ENCODE assay signal across 13 cellular contexts in the genomic region with DNA sequence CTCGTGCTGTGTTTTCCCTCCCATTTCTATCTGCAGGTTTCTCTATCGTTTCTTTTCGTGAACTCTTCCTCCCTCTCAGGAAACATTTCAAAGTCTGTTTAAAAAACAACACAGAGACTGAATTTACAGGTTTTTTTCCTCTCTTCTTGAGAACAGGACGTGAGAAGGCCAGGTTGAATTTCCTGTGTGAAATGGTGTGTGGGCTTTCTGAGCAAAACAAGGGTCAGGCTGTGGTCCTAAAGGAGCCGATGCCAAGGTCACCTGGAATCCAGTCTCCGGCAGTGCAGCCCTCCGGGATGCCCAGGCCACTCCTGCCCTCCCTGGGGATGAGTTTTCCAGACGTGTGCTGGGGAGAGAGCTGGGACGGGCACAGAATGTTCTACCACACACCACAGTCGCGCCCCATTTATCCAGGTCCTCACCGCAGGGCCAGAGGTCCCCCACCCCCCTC.
DNase-seq lines count a peak whose midpoint lies in the region; ATAC-seq and FAIRE-seq lines count a peak whose summit lies in the region.
"Had no signal": no experiment of that assay in that cellular context is flagged by ENCODE, and none has a peak within 500 bp of the region (broad histone marks: within the 10 kb centered on the region; RNA-seq: fewer than 3 reads in every experiment).

No MANE protein-coding gene starts in this region.

- peak overlapping the region; percentile 53 to 82 for H3K27ac ChIP-seq in small intestine (ENCODE audit: low read depth in 1 of 2, low read length in 1 of 2)

- H3K27me3 Mint-ChIP-seq in activated CD4-positive, alpha-beta T cell treated with anti-CD3 and anti-CD28 coated beads, Interleukin-2, amount 10 ng/mL, durations not matched to agents 7 days and 5 days, result no peaks in the 10 kb centered on the region
- H3K27me3 Mint-ChIP-seq in T-cell, result no peaks in the 10 kb centered on the region
- no peaks in the 10 kb centered on the region for H3K27me3 Mint-ChIP-seq in central memory CD8-positive, alpha-beta T cell

- H3K36me3 Mint-ChIP-seq in activated CD4-positive, alpha-beta T cell treated with anti-CD3 and anti-CD28 coated beads, Interleukin-2, amount 10 ng/mL, durations not matched to agents 7 days and 5 days (ENCODE audit: low read depth), result peaks cover 13% of the 10 kb centered on the region
- peaks cover 10% of the 10 kb centered on the region for H3K36me3 Mint-ChIP-seq in T-cell
- peaks cover 8% of the 10 kb centered on the region for H3K36me3 Mint-ChIP-seq in central memory CD8-positive, alpha-beta T cell (ENCODE audit: insufficient read depth)
- H3K36me3 Mint-ChIP-seq: type B pancreatic cell had no signal

- CTCF ChIA-PET in activated CD4-positive, alpha-beta T cell treated with anti-CD3 and anti-CD28 coated beads, Interleukin-2, amount 10 ng/mL, durations not matched to agents 7 days and 5 days (lab: Charles Lee), result interaction anchor here (1.3 to 8.8 kb wide), 3 partner anchors 12 to 44 kb away, joined by 4 to 57 read pairs (median 20); no protein-coding TSS in a partner anchor
- CTCF ChIA-PET in T-cell (lab: Charles Lee), result interaction anchor here in 1 of 2 donors (0.8 to 0.9 kb wide), 2 partner anchors 28 to 29 kb away, joined by 3 to 8 read pairs; no protein-coding TSS in a partner anchor

- DNase-seq in activated CD4-positive, alpha-beta T cell treated with anti-CD3 and anti-CD28 coated beads, Interleukin-2, amount 10 ng/mL, durations not matched to agents 7 days and 5 days, result peak; percentile 46
- no peak for DNase-seq in activated CD4-positive, alpha-beta T cell treated with anti-CD3 and anti-CD28 coated beads for 48 hours
- DNase-seq in T-cell, result peak in 1 of 34 experiments; percentile 27
- DNase-seq in central memory CD8-positive, alpha-beta T cell (ENCODE audit: low spot score in 2 of 2), result no peak
- DNase-seq in small intestine, result peak; percentile 41
- no peak for DNase-seq in AML-193 (lab: John Stamatoyannopoulos, UW)
- DNase-seq: EL, mammary epithelial cell, NCI-H1694 had no signal

- peaks cover 0 to 4% of the 10 kb centered on the region in 2 donors for H3K4me1 ChIP-seq in small intestine (ENCODE audit: control insufficient read depth in 2 of 2, insufficient read depth in 1 of 2, low read depth in 1 of 2, low read length in 1 of 2)

- ATAC-seq in T-cell (replicated peaks in 1 of 4) (peak; percentile 58 to 70 (median 66)), GM19324 (IDR thresholded peaks at IDR 0.05; ENCODE audit: low FRiP score, unreplicated experiment) (no peak), HG02885 (IDR thresholded peaks at IDR 0.05; ENCODE audit: poor library complexity, unreplicated experiment) (no peak)
- peak; percentile 43 for ATAC-seq in central memory CD8-positive, alpha-beta T cell (replicated peaks; ENCODE audit: extremely low read depth, poor library complexity, severe bottlenecking)

- peaks cover 12% of the 10 kb centered on the region for H3K9me3 Mint-ChIP-seq in activated CD4-positive, alpha-beta T cell treated with anti-CD3 and anti-CD28 coated beads, Interleukin-2, amount 10 ng/mL, durations not matched to agents 7 days and 5 days
- peaks cover 0 to 6% (median 6%) of the 10 kb centered on the region in 3 donors for H3K9me3 Mint-ChIP-seq in T-cell
- peaks cover 9% of the 10 kb centered on the region for H3K9me3 Mint-ChIP-seq in central memory CD8-positive, alpha-beta T cell
- H3K9me3 Mint-ChIP-seq: neural crest cell, type B pancreatic cell had no signal

- WGBS in small intestine, 3 donors, result 54 to 70% (median 59%) methylated on average over 12 of the region's 12 CpGs

- H3K4me1 Mint-ChIP-seq in activated CD4-positive, alpha-beta T cell treated with anti-CD3 and anti-CD28 coated beads, Interleukin-2, amount 10 ng/mL, durations not matched to agents 7 days and 5 days, result peaks cover 96% of the 10 kb centered on the region
- H3K4me1 Mint-ChIP-seq in T-cell, result peaks cover 97 to 100% (median 98%) of the 10 kb centered on the region in 3 donors
- peaks cover 97% of the 10 kb centered on the region for H3K4me1 Mint-ChIP-seq in central memory CD8-positive, alpha-beta T cell

- POLR2A ChIA-PET in activated CD4-positive, alpha-beta T cell treated with anti-CD3 and anti-CD28 coated beads, Interleukin-2, amount 10 ng/mL, durations not matched to agents 7 days and 5 days (lab: Charles Lee), result interaction anchor here (0.7 kb wide), 1 partner anchor 41 kb away, joined by 3 read pairs; no protein-coding TSS in a partner anchor
- POLR2A ChIA-PET in T-cell (lab: Charles Lee), result no interaction called here

- H3K4me3 ChIP-seq in small intestine (ENCODE audit: low read depth in 1 of 2, low read length in 2 of 2), result peak overlapping the region in 1 of 2 donors; percentile 18

- H3K27ac Mint-ChIP-seq in activated CD4-positive, alpha-beta T cell treated with anti-CD3 and anti-CD28 coated beads, Interleukin-2, amount 10 ng/mL, durations not matched to agents 7 days and 5 days, result peak overlapping the region; percentile 95
- H3K27ac Mint-ChIP-seq in T-cell, result peak overlapping the region; percentile 99
- peak overlapping the region; percentile 89 for H3K27ac Mint-ChIP-seq in central memory CD8-positive, alpha-beta T cell (ENCODE audit: low read depth)
- H3K27ac Mint-ChIP-seq: type B pancreatic cell had no signal

- H3K9me3 ChIP-seq in small intestine (ENCODE audit: control insufficient read depth, low read depth), result no peaks in the 10 kb centered on the region

- no peak for FAIRE-seq in small intestine (lab: Jason Lieb, UNC)

- H3K4me3 Mint-ChIP-seq in activated CD4-positive, alpha-beta T cell treated with anti-CD3 and anti-CD28 coated beads, Interleukin-2, amount 10 ng/mL, durations not matched to agents 7 days and 5 days, result peak overlapping the region; percentile 43
- H3K4me3 Mint-ChIP-seq in T-cell, result peak overlapping the region; percentile 63 to 87 (median 74)
- H3K4me3 Mint-ChIP-seq in central memory CD8-positive, alpha-beta T cell, result peak overlapping the region; percentile 78
- H3K4me3 Mint-ChIP-seq: neural crest cell, type B pancreatic cell had no signal

- no peaks in the 10 kb centered on the region for H3K36me3 ChIP-seq in small intestine (ENCODE audit: control insufficient read depth in 2 of 2, insufficient read depth in 2 of 2, low read length in 2 of 2)

- H3K27me3 ChIP-seq in small intestine (ENCODE audit: control insufficient read depth in 2 of 2, insufficient read depth in 2 of 2, low read length in 2 of 2), result no peaks in the 10 kb centered on the region

Comparison
In these comparisons a context has a peak if more than half of its experiments do, and no peak if none do; other contexts are left out.
1. DNase-seq: peak in activated CD4-positive, alpha-beta T cell treated with anti-CD3 and anti-CD28 coated beads, Interleukin-2, amount 10 ng/mL, durations not matched to agents 7 days and 5 days (single experiment) and small intestine (single experiment); none in activated CD4-positive, alpha-beta T cell treated with anti-CD3 and anti-CD28 coated beads for 48 hours (single experiment), central memory CD8-positive, alpha-beta T cell (0 of 2) and AML-193 (0 of 2).
2. ATAC-seq: peak in T-cell (4 of 4) and central memory CD8-positive, alpha-beta T cell (single experiment); none in GM19324 (single experiment) and HG02885 (single experiment).
3. Peak in every context shown above with its lines, with median percentiles within 50 percentile points of each other: H3K27ac Mint-ChIP-seq and H3K4me3 Mint-ChIP-seq.